Comparison of ENCODE assay signal across 28 cellular contexts in genomic region chr6:122665929-122666328, GRCh38. TPM values are rescaled to one million over a fixed set of nuclear protein-coding genes. Genes with fewer than 3 reads are reported as not detected.
"Had no signal": no experiment of that assay in that cellular context is flagged by ENCODE, and none has a peak within 500 bp of the region (broad histone marks: within the 10 kb centered on the region; RNA-seq: fewer than 3 reads in every experiment).

No MANE protein-coding gene starts in this region.

- H3K27ac ChIP-seq: dorsolateral prefrontal cortex, epithelial cell of prostate, foreskin keratinocyte, gastroesophageal sphincter, heart left ventricle, lower lobe of right lung, prostate gland, right atrium auricular region, suprapubic skin, upper lobe of left lung had no signal

- H3K4me1 ChIP-seq: foreskin keratinocyte, gastroesophageal sphincter, heart left ventricle, lower lobe of right lung, prostate gland, right atrium auricular region, suprapubic skin, upper lobe of left lung had no signal

- H3K36me3 ChIP-seq: gastroesophageal sphincter, heart left ventricle, lower lobe of right lung, prostate gland, right atrium auricular region, suprapubic skin, upper lobe of left lung had no signal

- H3K4me2 ChIP-seq: smooth muscle cell had no signal

- H3K27me3 ChIP-seq: foreskin keratinocyte, gastroesophageal sphincter, heart left ventricle, right atrium auricular region, suprapubic skin, upper lobe of left lung had no signal

- FAIRE-seq: colon, islet of Langerhans, urothelium cell line had no signal

- H3K4me3 ChIP-seq: dorsolateral prefrontal cortex, gastroesophageal sphincter, heart left ventricle, lower lobe of right lung, prostate gland, right atrium auricular region, smooth muscle cell, suprapubic skin, upper lobe of left lung had no signal

- H3K9me3 ChIP-seq: gastroesophageal sphincter, heart left ventricle, lower lobe of right lung, prostate gland, right atrium auricular region, suprapubic skin, upper lobe of left lung had no signal

- DNase-seq: dorsolateral prefrontal cortex; effector CD4-positive, alpha-beta T cell; foreskin keratinocyte; heart left ventricle; hippocampal formation; left ventricle myocardium superior; lower lobe of right lung; naive thymus-derived CD8-positive, alpha-beta T cell; nephron progenitor cell; nucleus accumbens; stimulated activated CD4-positive, alpha-beta T cell treated with anti-CD3 and anti-CD28 coated beads, Interleukin-12 subunit alpha, Interleukin-12 subunit beta, amount 100 ng/mL, for 4 hours; stimulated activated CD4-positive, alpha-beta T cell treated with anti-CD3 and anti-CD28 coated beads, Interleukin-1b, Interleukin-23, amount 100 ng/mL, for 48 hours; stimulated activated CD4-positive, alpha-beta T cell treated with anti-CD3 and anti-CD28 coated beads, Interleukin-4, amount 100 ng/mL, for 1 hour; stimulated activated CD8-positive, alpha-beta memory T cell treated with anti-CD3 and anti-CD28 coated beads, Interleukin-4, amount 100 ng/mL, for 48 hours; stimulated activated naive CD4-positive, alpha-beta T cell; stimulated activated naive CD8-positive, alpha-beta T cell treated with anti-CD3 and anti-CD28 coated beads, Interleukin-15, amount 100 ng/mL, for 72 hours; upper lobe of left lung had no signal

- ATAC-seq: esophagus mucosa; foreskin keratinocyte; gastroesophageal sphincter; heart left ventricle; left ventricle myocardium superior; lower lobe of right lung; naive thymus-derived CD8-positive, alpha-beta T cell; sciatic nerve; stimulated activated naive CD8-positive, alpha-beta T cell treated with anti-CD3 and anti-CD28 coated beads, Interleukin-15, amount 100 ng/mL, for 72 hours had no signal

RNA-seq across cellular contexts. Expression of gene PKIB, which starts 55.7 kb away (rescaled TPM):
- total RNA-seq: right atrium auricular region had no signal
